Comparison of ENCODE assay signal across 11 cellular contexts in genomic region chr10:23341004-23341403, GRCh38.
DNase-seq lines count a peak whose midpoint lies in the region; ATAC-seq and TF ChIP-seq lines count a peak whose summit lies in the region.
"Had no signal": no experiment of that assay in that cellular context is flagged by ENCODE, and none has a peak within 500 bp of the region (broad histone marks: within the 10 kb centered on the region; RNA-seq: fewer than 3 reads in every experiment).

No MANE protein-coding gene starts in this region.

- ATAC-seq in HG03457 (IDR thresholded peaks at IDR 0.05; ENCODE audit: unreplicated experiment) (no peak), HG03025 (IDR thresholded peaks at IDR 0.05; ENCODE audit: low FRiP score, unreplicated experiment) (no peak), HG02852 (IDR thresholded peaks at IDR 0.05; ENCODE audit: unreplicated experiment) (no peak)

- DNase-seq in stimulated activated CD4-positive, alpha-beta T cell treated with anti-CD3 and anti-CD28 coated beads, Interleukin-2, amount 100 ng/mL, for 4 hours (ENCODE audit: low read depth), result peak; percentile 39
- no peak for DNase-seq in stimulated activated CD4-positive, alpha-beta T cell treated with anti-CD3 and anti-CD28 coated beads, Interleukin-2, amount 100 ng/mL, for 48 hours
- DNase-seq in NB4 (ENCODE audit: low read depth) (peak; percentile 1), epithelial cell of esophagus (ENCODE audit: low read depth) (peak; percentile 33), HK-2 (ENCODE audit: unreplicated experiment) (no peak)
- DNase-seq: activated effector memory CD4-positive, alpha-beta T cell treated with anti-CD3 and anti-CD28 coated beads, Interleukin-2, amount 50 U/mL, for 16 hours; nucleus accumbens; RPMI8226 had no signal

- no peak overlapping the region for H3K4me3 ChIP-seq in NB4 (ENCODE audit: low read depth, low read length)
- H3K4me3 ChIP-seq in epithelial cell of esophagus (ENCODE audit: low read length), result no peak overlapping the region

- TF ChIP-seq POLR2A in NB4 (IDR thresholded peaks at IDR 0.05; ENCODE audit: extremely low read depth, insufficient read length), result no peak

- TF ChIP-seq CTCF in NB4 (IDR thresholded peaks at IDR 0.05; ENCODE audit: low read depth, low read length) (no peak), epithelial cell of esophagus (IDR thresholded peaks at IDR 0.05; ENCODE audit: insufficient read depth, low read depth, low read length, missing control alignments) (no peak)

Comparison
In these comparisons a context has a peak if more than half of its experiments do, and no peak if none do; other contexts are left out.
1. DNase-seq: peak in stimulated activated CD4-positive, alpha-beta T cell treated with anti-CD3 and anti-CD28 coated beads, Interleukin-2, amount 100 ng/mL, for 4 hours (single experiment), NB4 (single experiment) and epithelial cell of esophagus (single experiment); none in stimulated activated CD4-positive, alpha-beta T cell treated with anti-CD3 and anti-CD28 coated beads, Interleukin-2, amount 100 ng/mL, for 48 hours (0 of 2) and HK-2 (single experiment).